13 cellular contexts compared by ENCODE assay signal in genomic region chr4:23932935-23933334, GRCh38. TPM values are rescaled to one million over a fixed set of nuclear protein-coding genes. Genes with fewer than 3 reads are reported as not detected.
DNase-seq lines count a peak whose midpoint lies in the region; ATAC-seq, FAIRE-seq and TF ChIP-seq lines count a peak whose summit lies in the region.
"Had no signal": no experiment of that assay in that cellular context is flagged by ENCODE, and none has a peak within 500 bp of the region (broad histone marks: within the 10 kb centered on the region; RNA-seq: fewer than 3 reads in every experiment).

No MANE protein-coding gene starts in this region.

- POLR2A ChIA-PET in PC-9 (lab: Charles Lee; ENCODE audit: unreplicated experiment): no interaction called here

- H4K20me1 ChIP-seq in osteoblast (ENCODE audit: insufficient read depth, low read length): no peaks in the 10 kb centered on the region
- H4K20me1 ChIP-seq in PC-9 (ENCODE audit: insufficient read depth): no peaks in the 10 kb centered on the region

- H3K4me3 ChIP-seq in fibroblast of mammary gland (ENCODE audit: control insufficient read depth, low read depth, low read length) (no peak overlapping the region), osteoblast (ENCODE audit: insufficient read depth, low read length) (no peak overlapping the region), PC-9 (no peak overlapping the region)

- no peaks in the 10 kb centered on the region for H3F3A ChIP-seq in PC-9 (ENCODE audit: insufficient read depth, low read depth)

- H3K9me2 ChIP-seq in PC-9 (ENCODE audit: insufficient read depth): no peaks in the 10 kb centered on the region

- H3K79me2 ChIP-seq in osteoblast (ENCODE audit: insufficient read depth, low read length) (no peaks in the 10 kb centered on the region), PC-9 (ENCODE audit: low read depth) (no peaks in the 10 kb centered on the region)

- H3K27me3 ChIP-seq in osteoblast (ENCODE audit: insufficient read depth, low read length) (no peaks in the 10 kb centered on the region), PC-9 (ENCODE audit: insufficient read depth, low read depth) (no peaks in the 10 kb centered on the region)

- FAIRE-seq in GM19239 (lab: Jason Lieb, UNC): no peak

- no peak overlapping the region for H3K27ac ChIP-seq in osteoblast (ENCODE audit: low read depth, low read length)
- no peak overlapping the region for H3K27ac ChIP-seq in PC-9

- no TSS peak for BruUV-seq in PC-9 (replicated peaks; lab: Mats Ljungman, UMichigan)

- intact Hi-C loops in PC-9 (cut with micrococcal nuclease; ENCODE audit: unreplicated experiment): no loop called here

- peak; percentile 57 for TF ChIP-seq CTCF in fibroblast of mammary gland (conservative IDR thresholded peaks at IDR 0.05; ENCODE audit: control insufficient read depth, insufficient read depth, low read depth, low read length)
- TF ChIP-seq CTCF in osteoblast (IDR thresholded peaks at IDR 0.05; ENCODE audit: extremely low read depth, low read depth, low read length): peak; percentile 30
- no peak for TF ChIP-seq CTCF in PC-9 (conservative IDR thresholded peaks at IDR 0.05)

- CTCF ChIA-PET in PC-9 (lab: Charles Lee): no interaction called here

- H3K4me2 ChIP-seq in osteoblast (ENCODE audit: insufficient read depth, low read length): no peak overlapping the region
- no peak overlapping the region for H3K4me2 ChIP-seq in PC-9

- ATAC-seq in HG03432 (IDR thresholded peaks at IDR 0.05; ENCODE audit: unreplicated experiment): no peak
- ATAC-seq: CD8-positive, alpha-beta T cell; stimulated activated naive CD8-positive, alpha-beta T cell treated with anti-CD3 and anti-CD28 coated beads, Interleukin-15, amount 100 ng/mL, for 72 hours had no signal

- H3K9me3 ChIP-seq in osteoblast (ENCODE audit: low read depth, low read length): no peaks in the 10 kb centered on the region
- H3K9me3 ChIP-seq in PC-9 (ENCODE audit: insufficient read depth, low read depth): no peaks in the 10 kb centered on the region

- DNase-seq in Ammon's horn (ENCODE audit: low spot score): peak; percentile 16
- peak; percentile 13 for DNase-seq in NCI-H226
- peak; percentile 54 for DNase-seq in fibroblast of mammary gland (ENCODE audit: low read depth)
- DNase-seq in osteoblast (ENCODE audit: insufficient read length, low spot score, missing footprints): no peak
- DNase-seq in PC-9: no peak
- no peak for DNase-seq in HuH-7 (ENCODE audit: low spot score)
- DNase-seq in GM19239 (ENCODE audit: insufficient read length, low spot score): no peak
- DNase-seq: activated CD4-positive, alpha-beta T cell treated with anti-CD3 and anti-CD28 coated beads, Interleukin-2, amount 50 U/mL, for 1 hour; activated gamma-delta T cell treated with Interleukin-2 at 50 U/mL for 16 hours; CD8-positive, alpha-beta T cell; stimulated activated CD4-positive, alpha-beta T cell treated with anti-CD3 and anti-CD28 coated beads, Interleukin-4, amount 100 ng/mL, for 24 hours; stimulated activated naive CD8-positive, alpha-beta T cell treated with anti-CD3 and anti-CD28 coated beads, Interleukin-15, amount 100 ng/mL, for 72 hours had no signal

- peaks cover 8% of the 10 kb centered on the region for H3K4me1 ChIP-seq in osteoblast (ENCODE audit: insufficient read depth, low read length)
- no peaks in the 10 kb centered on the region for H3K4me1 ChIP-seq in PC-9 (replicated peaks; ENCODE audit: insufficient read depth)

- no peaks in the 10 kb centered on the region for H3K36me3 ChIP-seq in osteoblast (ENCODE audit: insufficient read depth, low read length)
- no peaks in the 10 kb centered on the region for H3K36me3 ChIP-seq in PC-9 (ENCODE audit: low read depth)

- H2AFZ ChIP-seq in osteoblast (ENCODE audit: low read length) (no peak overlapping the region), PC-9 (no peak overlapping the region)

RNA-seq across cellular contexts. Expression of gene PPARGC1A, which starts 43.1 kb away (rescaled TPM):
- total RNA-seq in osteoblast (2.1 and 2.5 TPM in 2 replicates), PC-9 (2021) (not detected in 2 replicates)
- total RNA-seq: CD8-positive, alpha-beta T cell had no signal

Comparison
In these comparisons a context has a peak if more than half of its experiments do, and no peak if none do; other contexts are left out.
1. DNase-seq: peak in Ammon's horn (single experiment), NCI-H226 (single experiment) and fibroblast of mammary gland (single experiment); none in osteoblast (single experiment), PC-9 (0 of 2), HuH-7 (single experiment) and GM19239 (single experiment).